Comparison of ENCODE assay signal across 14 cellular contexts in the genomic region with DNA sequence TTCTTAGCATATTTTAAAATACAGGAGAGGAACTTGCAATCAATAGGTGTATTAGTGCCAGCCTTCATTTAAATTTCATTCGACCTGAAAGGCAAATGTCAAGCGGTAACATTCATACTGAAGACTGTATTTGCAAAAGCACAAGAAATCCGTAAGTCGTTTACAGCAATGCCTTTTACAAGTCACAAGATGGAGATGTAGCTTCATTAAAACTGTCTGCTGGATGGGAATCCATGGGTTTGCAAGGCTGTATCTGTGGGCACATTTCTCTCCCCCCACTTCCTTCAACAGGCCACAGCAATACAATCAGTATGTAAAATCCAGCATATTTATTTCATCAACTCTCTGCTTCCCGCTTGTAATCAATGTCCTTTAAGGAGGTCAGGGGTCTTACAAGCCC.
DNase-seq lines count a peak whose midpoint lies in the region; ATAC-seq and TF ChIP-seq lines count a peak whose summit lies in the region.
"Had no signal": no experiment of that assay in that cellular context is flagged by ENCODE, and none has a peak within 500 bp of the region (broad histone marks: within the 10 kb centered on the region; RNA-seq: fewer than 3 reads in every experiment).

No MANE protein-coding gene starts in this region.

- H3K4me3 ChIP-seq in DND-41 (ENCODE audit: low read depth in 1 of 2, low read length in 2 of 2): no peak overlapping the region
- H3K4me3 ChIP-seq in fibroblast of pulmonary artery (replicated peaks; ENCODE audit: low read depth, low read length): no peak overlapping the region
- H3K4me3 ChIP-seq in psoas muscle: no peak overlapping the region
- H3K4me3 ChIP-seq in WERI-Rb-1 (ENCODE audit: low read depth, low read length): no peak overlapping the region
- H3K4me3 ChIP-seq: testis had no signal

- H3K27me3 ChIP-seq in DND-41 (ENCODE audit: insufficient read depth, low read length, poor library complexity) (no peaks in the 10 kb centered on the region), psoas muscle (ENCODE audit: insufficient read depth in 3 of 3, low read length in 2 of 3) (no peaks in the 10 kb centered on the region), WERI-Rb-1 (ENCODE audit: insufficient read depth, low read depth, severe bottlenecking) (no peaks in the 10 kb centered on the region)
- H3K27me3 ChIP-seq: testis had no signal

- peaks cover 2% of the 10 kb centered on the region; the same call in 1 of the 2 replicates for H3K36me3 ChIP-seq in DND-41 (ENCODE audit: insufficient read depth, low read length)
- H3K36me3 ChIP-seq in psoas muscle (ENCODE audit: insufficient read depth in 1 of 2, low read depth in 1 of 2): peaks cover 0 to 11% of the 10 kb centered on the region in 2 donors
- peaks cover 47% of the 10 kb centered on the region for H3K36me3 ChIP-seq in WERI-Rb-1

- H3K9me3 ChIP-seq in DND-41 (ENCODE audit: insufficient read depth, low read length, severe bottlenecking) (no peaks in the 10 kb centered on the region), psoas muscle (no peaks in the 10 kb centered on the region), WERI-Rb-1 (ENCODE audit: severe bottlenecking) (no peaks in the 10 kb centered on the region)
- H3K9me3 ChIP-seq: testis had no signal

- no peaks in the 10 kb centered on the region for H3K9me3 Mint-ChIP-seq in activated naive CD8-positive, alpha-beta T cell treated with anti-CD3 and anti-CD28 coated beads, Interleukin-2, amount 50 U/mL, for 24 hours
- H3K9me3 Mint-ChIP-seq: natural killer cell treated with Interleukin-12 subunit alpha and Interleukin-12 subunit beta and Interleukin-15 and Interleukin-18, amount 100 ng/mL, for 72 hours had no signal

- WGBS in psoas muscle, 3 donors: 83 to 86% (median 85%) methylated on average over 5 of the region's 5 CpGs

- 0 out of 2 replicates have a peak, but pooled peaks cover 3% of the 10 kb centered on the region for H4K20me1 ChIP-seq in DND-41 (ENCODE audit: insufficient read depth, low read length)

- H3K79me2 ChIP-seq in DND-41 (ENCODE audit: insufficient read depth, low read length): no peaks in the 10 kb centered on the region

- peaks cover 17% of the 10 kb centered on the region for H3K36me3 Mint-ChIP-seq in activated naive CD8-positive, alpha-beta T cell treated with anti-CD3 and anti-CD28 coated beads, Interleukin-2, amount 50 U/mL, for 24 hours (ENCODE audit: low read depth)
- H3K36me3 Mint-ChIP-seq: natural killer cell treated with Interleukin-12 subunit alpha and Interleukin-12 subunit beta and Interleukin-15 and Interleukin-18, amount 100 ng/mL, for 72 hours had no signal

- H3K4me1 ChIP-seq in DND-41 (ENCODE audit: insufficient read depth, low read length) (no peaks in the 10 kb centered on the region), psoas muscle (peaks cover 35% of the 10 kb centered on the region)

- no peak overlapping the region for H3K4me3 Mint-ChIP-seq in activated naive CD8-positive, alpha-beta T cell treated with anti-CD3 and anti-CD28 coated beads, Interleukin-2, amount 50 U/mL, for 24 hours
- H3K4me3 Mint-ChIP-seq: natural killer cell treated with Interleukin-12 subunit alpha and Interleukin-12 subunit beta and Interleukin-15 and Interleukin-18, amount 100 ng/mL, for 72 hours had no signal

- intact Hi-C loops in psoas muscle (cut with DNase I): loop anchor here in 1 of 2 donors (10.0 kb wide), 1 partner anchor 210 kb away; no protein-coding TSS in a partner anchor

- H3K4me2 ChIP-seq in DND-41 (ENCODE audit: insufficient read depth, low read length): no peak overlapping the region

- no peak overlapping the region for H3K27ac Mint-ChIP-seq in activated naive CD8-positive, alpha-beta T cell treated with anti-CD3 and anti-CD28 coated beads, Interleukin-2, amount 50 U/mL, for 24 hours
- H3K27ac Mint-ChIP-seq: natural killer cell treated with Interleukin-12 subunit alpha and Interleukin-12 subunit beta and Interleukin-15 and Interleukin-18, amount 100 ng/mL, for 72 hours had no signal

- no peak overlapping the region for H3K27ac ChIP-seq in DND-41 (ENCODE audit: low read length)
- peak overlapping the region; percentile 76 for H3K27ac ChIP-seq in psoas muscle
- H3K27ac ChIP-seq in WERI-Rb-1: no peak overlapping the region

- H3K27me3 Mint-ChIP-seq in activated naive CD8-positive, alpha-beta T cell treated with anti-CD3 and anti-CD28 coated beads, Interleukin-2, amount 50 U/mL, for 24 hours: no peaks in the 10 kb centered on the region
- H3K27me3 Mint-ChIP-seq: natural killer cell treated with Interleukin-12 subunit alpha and Interleukin-12 subunit beta and Interleukin-15 and Interleukin-18, amount 100 ng/mL, for 72 hours had no signal

- TF ChIP-seq CTCF in DND-41 (IDR thresholded peaks at IDR 0.05; ENCODE audit: borderline replicate concordance, extremely low read depth, low read length, poor library complexity, severe bottlenecking) (peak; percentile 23), fibroblast of pulmonary artery (IDR thresholded peaks at IDR 0.05; ENCODE audit: low read length, missing control alignments) (no peak), psoas muscle (IDR thresholded peaks at IDR 0.05) (peak; percentile 22), WERI-Rb-1 (IDR thresholded peaks at IDR 0.05; ENCODE audit: low read depth, low read length) (no peak)

- H3K4me1 Mint-ChIP-seq in activated naive CD8-positive, alpha-beta T cell treated with anti-CD3 and anti-CD28 coated beads, Interleukin-2, amount 50 U/mL, for 24 hours: peaks cover 43% of the 10 kb centered on the region

- ATAC-seq in DND-41 (ENCODE audit: insufficient read depth, low read depth) (no peak), SK-N-SH treated with all-trans-retinoic acid at 6 μM for 48 hours (peak; percentile 21; the same call in 2 of the 3 replicates), psoas muscle (peak in 3 of 4 donors; percentile 34 to 68 (median 56)), GM19463 (IDR thresholded peaks at IDR 0.05; ENCODE audit: unreplicated experiment) (no peak)
- no peak for ATAC-seq in activated naive CD8-positive, alpha-beta T cell treated with anti-CD3 and anti-CD28 coated beads, Interleukin-2, amount 50 U/mL, for 24 hours
- ATAC-seq: natural killer cell treated with Interleukin-12 subunit alpha and Interleukin-12 subunit beta and Interleukin-15 and Interleukin-18, amount 100 ng/mL, for 72 hours had no signal

- DNase-seq in DND-41 (no peak), fibroblast of pulmonary artery (ENCODE audit: low read depth) (peak; percentile 41), psoas muscle (no peak), WERI-Rb-1 (no peak), NCI-H2081 (lab: John Stamatoyannopoulos, UW) (no peak)
- DNase-seq in activated naive CD8-positive, alpha-beta T cell treated with anti-CD3 and anti-CD28 coated beads, Interleukin-2, amount 50 U/mL, for 24 hours: no peak
- DNase-seq: activated CD8-positive, alpha-beta memory T cell treated with anti-CD3 and anti-CD28 coated beads, Interleukin-2, amount 50 U/mL, for 4 hours; NCI-H524 treated with DMSO at 0.1 percent for 48 hours; stimulated activated CD4-positive, alpha-beta T cell treated with anti-CD3 and anti-CD28 coated beads, Interleukin-4, amount 100 ng/mL, for 1 hour; T-helper 1 cell; testis had no signal

- H2AFZ ChIP-seq in DND-41 (ENCODE audit: low read depth, low read length): no peak overlapping the region

- H3K9ac ChIP-seq in DND-41 (ENCODE audit: low read depth, low read length): no peak overlapping the region

TF ChIP-seq in SK-N-SH treated with all-trans-retinoic acid at 6 μM for 48 hours, 23 proteins besides CTCF, POLR2A, EP300 and RAD21:
- TF ChIP-seq, protein P1, sequence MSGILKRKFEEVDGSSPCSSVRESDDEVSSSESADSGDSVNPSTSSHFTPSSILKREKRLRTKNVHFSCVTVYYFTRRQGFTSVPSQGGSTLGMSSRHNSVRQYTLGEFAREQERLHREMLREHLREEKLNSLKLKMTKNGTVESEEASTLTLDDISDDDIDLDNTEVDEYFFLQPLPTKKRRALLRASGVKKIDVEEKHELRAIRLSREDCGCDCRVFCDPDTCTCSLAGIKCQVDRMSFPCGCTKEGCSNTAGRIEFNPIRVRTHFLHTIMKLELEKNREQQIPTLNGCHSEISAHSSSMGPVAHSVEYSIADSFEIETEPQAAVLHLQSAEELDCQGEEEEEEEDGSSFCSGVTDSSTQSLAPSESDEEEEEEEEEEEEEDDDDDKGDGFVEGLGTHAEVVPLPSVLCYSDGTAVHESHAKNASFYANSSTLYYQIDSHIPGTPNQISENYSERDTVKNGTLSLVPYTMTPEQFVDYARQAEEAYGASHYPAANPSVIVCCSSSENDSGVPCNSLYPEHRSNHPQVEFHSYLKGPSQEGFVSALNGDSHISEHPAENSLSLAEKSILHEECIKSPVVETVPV (CRISPR knock-in tag; IDR thresholded peaks at IDR 0.05): no peak
- TF ChIP-seq TCF4 (CRISPR knock-in tag; IDR thresholded peaks at IDR 0.05; ENCODE audit: borderline replicate concordance) (no peak), ISL1 (CRISPR knock-in tag; IDR thresholded peaks at IDR 0.05) (no peak), ARNTL (CRISPR knock-in tag; IDR thresholded peaks at IDR 0.05; ENCODE audit: borderline replicate concordance, low read depth) (no peak)
- TF ChIP-seq, protein P2, sequence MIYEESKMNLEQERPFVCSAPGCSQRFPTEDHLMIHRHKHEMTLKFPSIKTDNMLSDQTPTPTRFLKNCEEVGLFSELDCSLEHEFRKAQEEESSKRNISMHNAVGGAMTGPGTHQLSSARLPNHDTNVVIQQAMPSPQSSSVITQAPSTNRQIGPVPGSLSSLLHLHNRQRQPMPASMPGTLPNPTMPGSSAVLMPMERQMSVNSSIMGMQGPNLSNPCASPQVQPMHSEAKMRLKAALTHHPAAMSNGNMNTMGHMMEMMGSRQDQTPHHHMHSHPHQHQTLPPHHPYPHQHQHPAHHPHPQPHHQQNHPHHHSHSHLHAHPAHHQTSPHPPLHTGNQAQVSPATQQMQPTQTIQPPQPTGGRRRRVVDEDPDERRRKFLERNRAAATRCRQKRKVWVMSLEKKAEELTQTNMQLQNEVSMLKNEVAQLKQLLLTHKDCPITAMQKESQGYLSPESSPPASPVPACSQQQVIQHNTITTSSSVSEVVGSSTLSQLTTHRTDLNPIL (CRISPR knock-in tag; IDR thresholded peaks at IDR 0.05; ENCODE audit: low read depth): no peak

Comparison
In these comparisons a context has a peak if more than half of its experiments do, and no peak if none do; other contexts are left out.
1. ATAC-seq: peak in SK-N-SH treated with all-trans-retinoic acid at 6 μM for 48 hours (single experiment) and psoas muscle (3 of 4); none in DND-41 (single experiment), activated naive CD8-positive, alpha-beta T cell treated with anti-CD3 and anti-CD28 coated beads, Interleukin-2, amount 50 U/mL, for 24 hours (single experiment) and GM19463 (single experiment).
2. CTCF ChIP-seq: peak in DND-41 (single experiment) and psoas muscle (single experiment); none in fibroblast of pulmonary artery (single experiment) and WERI-Rb-1 (single experiment).